In the genomic region with DNA sequence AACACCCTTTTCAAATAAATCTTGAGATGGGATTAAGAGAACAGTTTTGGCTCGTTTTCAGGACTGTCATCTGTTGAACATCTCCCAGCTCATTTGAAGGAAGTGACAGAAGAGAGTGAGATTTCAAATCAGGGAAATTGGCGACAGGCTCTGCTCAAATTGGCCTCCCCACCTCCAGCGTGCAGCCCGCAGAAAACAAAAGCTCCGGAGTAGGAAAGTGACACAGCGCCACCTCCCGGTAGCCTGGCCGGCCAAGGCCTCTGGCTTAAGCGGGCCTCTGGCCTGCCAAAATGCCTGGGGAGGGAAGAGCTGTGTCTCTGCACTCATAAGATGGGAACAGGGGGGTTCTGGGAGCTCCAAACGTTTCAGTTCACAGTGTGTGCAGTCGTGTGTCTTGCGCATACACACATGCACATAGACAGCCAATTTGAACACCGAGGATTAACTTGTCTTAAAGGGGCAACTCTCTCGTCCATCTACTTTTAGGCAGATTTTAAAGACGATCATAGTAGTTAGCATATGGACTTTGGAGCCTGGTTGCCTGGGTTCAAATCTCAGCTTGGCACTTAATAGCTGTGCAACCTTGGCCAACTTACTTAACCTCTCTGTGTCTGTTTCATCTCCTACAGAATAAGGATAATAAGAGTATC, we compare ENCODE assay signal across 8 cellular contexts.
DNase-seq lines count a peak whose midpoint lies in the region; ATAC-seq and TF ChIP-seq lines count a peak whose summit lies in the region.

No MANE protein-coding gene starts in this region.

- no peak overlapping the region for H3K4me3 ChIP-seq in testis

- DNase-seq in SHP77 (lab: John Stamatoyannopoulos, UW) (peak; percentile 3 to 45), SHP77 treated with DMSO at 0.1 percent for 48 hours (lab: John Stamatoyannopoulos, UW) (no peak), NCI-H1694 (lab: John Stamatoyannopoulos, UW) (peak; percentile 81), activated T-cell treated with anti-CD3 and anti-CD28 coated beads for 24 hours (ENCODE audit: low read depth) (peak; percentile 29), fibroblast of gingiva (ENCODE audit: low read depth) (peak; percentile 35), testis (peak; percentile 76)
- no peak for DNase-seq in natural killer cell treated with Interleukin-12 subunit alpha and Interleukin-12 subunit beta and Interleukin-15 and Interleukin-18, amount 100 ng/mL, for 72 hours (ENCODE audit: low spot score)

- intact Hi-C loops in testis (cut with DNase I; ENCODE audit: low total_unique reads): no loop called here

- H3K9me3 Mint-ChIP-seq in natural killer cell treated with Interleukin-12 subunit alpha and Interleukin-12 subunit beta and Interleukin-15 and Interleukin-18, amount 100 ng/mL, for 72 hours: no peaks in the 10 kb centered on the region

- H3K27me3 Mint-ChIP-seq in natural killer cell treated with Interleukin-12 subunit alpha and Interleukin-12 subunit beta and Interleukin-15 and Interleukin-18, amount 100 ng/mL, for 72 hours: peaks cover 0 to 4% of the 10 kb centered on the region in 2 donors

- H3K4me1 ChIP-seq in testis: no peaks in the 10 kb centered on the region

- no peak overlapping the region for H3K4me3 Mint-ChIP-seq in natural killer cell treated with Interleukin-12 subunit alpha and Interleukin-12 subunit beta and Interleukin-15 and Interleukin-18, amount 100 ng/mL, for 72 hours

- peak; percentile 28 to 59 (median 49) for TF ChIP-seq CTCF in testis (IDR thresholded peaks at IDR 0.05)

- H3K36me3 ChIP-seq in testis (ENCODE audit: low read depth, missing control alignments): no peaks in the 10 kb centered on the region

- no peaks in the 10 kb centered on the region for H3K27me3 ChIP-seq in testis

- no peaks in the 10 kb centered on the region for H3K36me3 Mint-ChIP-seq in natural killer cell treated with Interleukin-12 subunit alpha and Interleukin-12 subunit beta and Interleukin-15 and Interleukin-18, amount 100 ng/mL, for 72 hours

- H3K27ac Mint-ChIP-seq in natural killer cell treated with Interleukin-12 subunit alpha and Interleukin-12 subunit beta and Interleukin-15 and Interleukin-18, amount 100 ng/mL, for 72 hours: no peak overlapping the region

- H3K4me1 Mint-ChIP-seq in natural killer cell treated with Interleukin-12 subunit alpha and Interleukin-12 subunit beta and Interleukin-15 and Interleukin-18, amount 100 ng/mL, for 72 hours (ENCODE audit: low read depth in 2 of 2): no peaks in the 10 kb centered on the region

- no peaks in the 10 kb centered on the region for H3K9me3 ChIP-seq in testis

- peak; percentile 66 for ATAC-seq in HG02610 (IDR thresholded peaks at IDR 0.05; ENCODE audit: unreplicated experiment)
- peak; percentile 60 to 70 for ATAC-seq in natural killer cell treated with Interleukin-12 subunit alpha and Interleukin-12 subunit beta and Interleukin-15 and Interleukin-18, amount 100 ng/mL, for 72 hours

- 30 to 50% methylated on average over 7 to 15 of the region's 15 CpGs for WGBS in testis, 2 donors

- H3K27ac ChIP-seq in testis: no peak overlapping the region

- no peak for TF ChIP-seq POLR2A in testis (IDR thresholded peaks at IDR 0.05)

Comparison
In these comparisons a context has a peak if more than half of its experiments do, and no peak if none do; other contexts are left out.
1. DNase-seq: peak in SHP77 (2 of 2), NCI-H1694 (single experiment), activated T-cell treated with anti-CD3 and anti-CD28 coated beads for 24 hours (single experiment), fibroblast of gingiva (single experiment) and testis (single experiment); none in SHP77 treated with DMSO at 0.1 percent for 48 hours (single experiment) and natural killer cell treated with Interleukin-12 subunit alpha and Interleukin-12 subunit beta and Interleukin-15 and Interleukin-18, amount 100 ng/mL, for 72 hours (single experiment).